ENCODE assay signal across 8 cellular contexts in genomic region chr7:87935373-87935706, GRCh38. TPM values are rescaled to one million over a fixed set of nuclear protein-coding genes. Genes with fewer than 3 reads are reported as not detected.
DNase-seq lines count a peak whose midpoint lies in the region; ATAC-seq and TF ChIP-seq lines count a peak whose summit lies in the region.

No MANE protein-coding gene starts in this region.

- H3K27me3 Mint-ChIP-seq in endothelial cell (ENCODE audit: unreplicated experiment): no peaks in the 10 kb centered on the region
- peaks cover 12% of the 10 kb centered on the region for H3K27me3 Mint-ChIP-seq in progenitor cell of endocrine pancreas

- H3K4me3 Mint-ChIP-seq in endothelial cell (ENCODE audit: unreplicated experiment): peak overlapping the region; percentile 79
- peak overlapping the region; percentile 85 for H3K4me3 Mint-ChIP-seq in progenitor cell of endocrine pancreas (ENCODE audit: low read depth)

- TF ChIP-seq CTCF in endothelial cell (IDR thresholded peaks at IDR 0.05; ENCODE audit: unreplicated experiment) (no peak), progenitor cell of endocrine pancreas (IDR thresholded peaks at IDR 0.05; ENCODE audit: unreplicated experiment) (no peak)

- H3K9me3 Mint-ChIP-seq in endothelial cell (ENCODE audit: unreplicated experiment) (no peaks in the 10 kb centered on the region), progenitor cell of endocrine pancreas (ENCODE audit: low read depth) (no peaks in the 10 kb centered on the region)

- no peak overlapping the region for H3K27ac Mint-ChIP-seq in endothelial cell (ENCODE audit: unreplicated experiment)
- H3K27ac Mint-ChIP-seq in progenitor cell of endocrine pancreas: no peak overlapping the region

- ATAC-seq in HG03378 (IDR thresholded peaks at IDR 0.05; ENCODE audit: unreplicated experiment): no peak
- ATAC-seq in HG03439 (IDR thresholded peaks at IDR 0.05; ENCODE audit: unreplicated experiment): no peak
- ATAC-seq in GM18517 (IDR thresholded peaks at IDR 0.05; ENCODE audit: unreplicated experiment): no peak

- H3K4me1 Mint-ChIP-seq in endothelial cell (ENCODE audit: unreplicated experiment) (no peaks in the 10 kb centered on the region), progenitor cell of endocrine pancreas (ENCODE audit: low read depth) (peaks cover 5% of the 10 kb centered on the region)

- H3K36me3 Mint-ChIP-seq in endothelial cell (ENCODE audit: low read depth, unreplicated experiment): peaks cover 3% of the 10 kb centered on the region
- no peaks in the 10 kb centered on the region for H3K36me3 Mint-ChIP-seq in progenitor cell of endocrine pancreas (ENCODE audit: insufficient read depth)

- DNase-seq in Daoy (ENCODE audit: low read depth): peak; percentile 4
- peak; percentile 41 for DNase-seq in NCI-H2171 treated with DMSO at 0.1 percent for 48 hours (lab: John Stamatoyannopoulos, UW)
- no peak for DNase-seq in endothelial cell (ENCODE audit: low spot score)
- DNase-seq in progenitor cell of endocrine pancreas (ENCODE audit: low spot score, unreplicated experiment): no peak
- no peak for DNase-seq in central memory CD4-positive, alpha-beta T cell

RNA-seq across cellular contexts. Expression of gene ADAM22, which starts 1.3 kb away (rescaled TPM):
- total RNA-seq in Daoy (2014; rRNA removed; shearing (Covaris generic)): 2.6 and 3.0 TPM in 2 replicates
- total RNA-seq in endothelial cell (ENCODE audit: unreplicated experiment): 14.6 TPM
- total RNA-seq in progenitor cell of endocrine pancreas: 14.4 and 15.8 TPM in 2 replicates

RNA-seq across cellular contexts. Expression of gene DBF4, which starts 59.0 kb away (rescaled TPM):
- 51.5 and 87.8 TPM in 2 replicates for total RNA-seq in Daoy (2014; rRNA removed; shearing (Covaris generic))
- 19.6 TPM for total RNA-seq in endothelial cell (ENCODE audit: unreplicated experiment)
- 24.9 and 27.7 TPM in 2 replicates for total RNA-seq in progenitor cell of endocrine pancreas

RNA-seq across cellular contexts. Expression of gene SLC25A40, which starts 59.2 kb away (rescaled TPM):
- total RNA-seq in Daoy (2014; rRNA removed; shearing (Covaris generic)): 17.0 and 19.6 TPM in 2 replicates
- total RNA-seq in endothelial cell (ENCODE audit: unreplicated experiment): 27.7 TPM
- total RNA-seq in progenitor cell of endocrine pancreas: 26.8 and 28.5 TPM in 2 replicates

Comparison
In these comparisons a context has a peak if more than half of its experiments do, and no peak if none do; other contexts are left out.
1. DNase-seq: peak in Daoy (single experiment) and NCI-H2171 treated with DMSO at 0.1 percent for 48 hours (single experiment); none in endothelial cell (single experiment), progenitor cell of endocrine pancreas (single experiment) and central memory CD4-positive, alpha-beta T cell (single experiment).